ENCODE assay signal across 12 cellular contexts in genomic region chr20:45061244-45061643, GRCh38. TPM values are rescaled to one million over a fixed set of nuclear protein-coding genes. Genes with fewer than 3 reads are reported as not detected.
A peak's percentile ranks its signal among the peaks of the same experiment; 100 is the strongest.
DNase-seq lines count a peak whose midpoint lies in the region; ATAC-seq, FAIRE-seq and TF ChIP-seq lines count a peak whose summit lies in the region.
"Had no signal": no experiment of that assay in that cellular context is flagged by ENCODE, and none has a peak within 500 bp of the region (broad histone marks: within the 10 kb centered on the region; RNA-seq: fewer than 3 reads in every experiment).

No MANE protein-coding gene starts in this region.

- no peak overlapping the region for H2AFZ ChIP-seq in OCI-LY7 (ENCODE audit: low read length)
- no peak overlapping the region for H2AFZ ChIP-seq in endothelial cell of umbilical vein (ENCODE audit: low read depth, low read length)

- no peak overlapping the region for H3K27ac ChIP-seq in OCI-LY7 (ENCODE audit: low read depth, low read length, poor library complexity, severe bottlenecking)
- H3K27ac ChIP-seq in endothelial cell of umbilical vein (ENCODE audit: insufficient read depth, low read depth, low read length), result no peak overlapping the region
- no peak overlapping the region for H3K27ac ChIP-seq in psoas muscle
- no peak overlapping the region for H3K27ac ChIP-seq in endodermal cell (ENCODE audit: low read depth, low read length)
- H3K27ac ChIP-seq: lower lobe of right lung, upper lobe of left lung had no signal

- H3K79me2 ChIP-seq in OCI-LY7 (ENCODE audit: insufficient read depth, low read depth, low read length) (peaks cover 27% of the 10 kb centered on the region; the same call in 1 of the 2 replicates), endothelial cell of umbilical vein (ENCODE audit: control insufficient read depth, insufficient read depth, low read length) (peaks cover 3% of the 10 kb centered on the region)

- H3K4me3 ChIP-seq in OCI-LY7 (ENCODE audit: low read depth, low read length, poor library complexity, severe bottlenecking), result no peak overlapping the region
- no peak overlapping the region for H3K4me3 ChIP-seq in endothelial cell of umbilical vein (replicated peaks in 1 of 3; ENCODE audit: insufficient read depth in 1 of 3, low read depth in 1 of 3, low read length in 3 of 3)
- no peak overlapping the region for H3K4me3 ChIP-seq in psoas muscle
- no peak overlapping the region for H3K4me3 ChIP-seq in endodermal cell (ENCODE audit: low read length)
- H3K4me3 ChIP-seq: lower lobe of right lung, upper lobe of left lung had no signal

- peak; percentile 74 for DNase-seq in Daoy (ENCODE audit: low read depth)
- DNase-seq in OCI-LY7 (ENCODE audit: low spot score), result no peak
- DNase-seq in endothelial cell of umbilical vein (ENCODE audit: low read depth, low spot score), result peak; percentile 61
- no peak for DNase-seq in psoas muscle
- DNase-seq in endodermal cell, result no peak
- DNase-seq in NCI-H187 (lab: John Stamatoyannopoulos, UW), result no peak
- DNase-seq: activated CD4-positive, alpha-beta T cell treated with anti-CD3 and anti-CD28 coated beads, Interleukin-2, amount 50 U/mL, for 4 hours; effector CD4-positive, alpha-beta T cell; lower lobe of right lung; upper lobe of left lung had no signal

- H3K27ac Mint-ChIP-seq in endodermal cell, result no peak overlapping the region

- intact Hi-C loops in OCI-LY7 (cut with micrococcal nuclease; ENCODE audit: unreplicated experiment), result no loop called here
- intact Hi-C loops in endothelial cell of umbilical vein (cut with micrococcal nuclease), result no loop called here
- intact Hi-C loops in psoas muscle (cut with DNase I), result no loop called here

- peaks cover 84% of the 10 kb centered on the region for H3K36me3 ChIP-seq in OCI-LY7 (ENCODE audit: insufficient read depth, low read length)
- H3K36me3 ChIP-seq in endothelial cell of umbilical vein (ENCODE audit: control insufficient read depth in 2 of 2, extremely low read depth in 1 of 2, insufficient read depth in 2 of 2, low read length in 2 of 2), result peaks cover 0 to 2% of the 10 kb centered on the region in 2 experiments
- H3K36me3 ChIP-seq in psoas muscle (ENCODE audit: insufficient read depth in 1 of 2, low read depth in 1 of 2), result peaks cover 0 to 6% of the 10 kb centered on the region in 2 donors
- peaks cover 15% of the 10 kb centered on the region for H3K36me3 ChIP-seq in endodermal cell (ENCODE audit: control insufficient read depth, insufficient read depth, low read length)

- peak; percentile 70 for FAIRE-seq in endothelial cell of umbilical vein (lab: Jason Lieb, UNC)
- FAIRE-seq: GM12892 had no signal

- 67 to 75% (median 70%) methylated on average over 4 of the region's 4 CpGs for WGBS in psoas muscle, 3 donors
- 81 to 94% methylated on average over 3 to 4 of the region's 4 CpGs for WGBS in endodermal cell (ENCODE audit: insufficient coverage in 1 of 2, insufficient read length in 1 of 2), 2 experiments

- POLR2A ChIA-PET in OCI-LY7 (lab: Charles Lee), result interaction anchor here (1.5 kb wide), 1 partner anchor 11 kb away, joined by 6 read pairs; no protein-coding TSS in a partner anchor
- POLR2A ChIA-PET in endothelial cell of umbilical vein (lab: Charles Lee), result no interaction called here

- H3K9me3 Mint-ChIP-seq in endodermal cell, result peaks cover 12% of the 10 kb centered on the region

- dilution Hi-C loops in endothelial cell of umbilical vein (cut with MboI; ENCODE audit: extremely low pct_ligation_motif_present, low sequenced_read_pairs), result no loop called here

- peaks cover 3% of the 10 kb centered on the region for H3K9me1 ChIP-seq in endothelial cell of umbilical vein (replicated peaks; ENCODE audit: control insufficient read depth, extremely low read depth, insufficient read depth, low read length)

- H3K4me1 Mint-ChIP-seq in endodermal cell, result peaks cover 12% of the 10 kb centered on the region

- 0 out of 2 replicates have a peak, but pooled peaks cover 4% of the 10 kb centered on the region for H4K20me1 ChIP-seq in OCI-LY7 (ENCODE audit: insufficient read depth, low read length)
- H4K20me1 ChIP-seq in endothelial cell of umbilical vein (replicated peaks; ENCODE audit: control insufficient read depth, extremely low read depth, insufficient read depth, low read length), result no peaks in the 10 kb centered on the region

- no peak overlapping the region for H3K4me3 Mint-ChIP-seq in endodermal cell

- TSS peak; percentile 6 for BruUV-seq in OCI-LY7 (replicated peaks; lab: Mats Ljungman, UMichigan)
- no TSS peak for BruUV-seq in endothelial cell of umbilical vein (replicated peaks; lab: Mats Ljungman, UMichigan)

- no peaks in the 10 kb centered on the region for H3K9me2 ChIP-seq in OCI-LY7 (ENCODE audit: insufficient read depth, low read length)

- H3K36me3 Mint-ChIP-seq in endodermal cell (ENCODE audit: low read depth), result peaks cover 23% of the 10 kb centered on the region

- no peak for TF ChIP-seq CTCF in OCI-LY7 (conservative IDR thresholded peaks at IDR 0.05; ENCODE audit: low read length)
- TF ChIP-seq CTCF in endothelial cell of umbilical vein (IDR thresholded peaks at IDR 0.05; ENCODE audit: extremely low read depth in 1 of 2, insufficient read depth in 1 of 2, low read depth in 1 of 2, low read length in 2 of 2), result no peak
- TF ChIP-seq CTCF in psoas muscle (IDR thresholded peaks at IDR 0.05), result no peak
- no peak for TF ChIP-seq CTCF in endodermal cell (conservative IDR thresholded peaks at IDR 0.05)

- H3K27me3 Mint-ChIP-seq in endodermal cell (ENCODE audit: insufficient read depth), result no peaks in the 10 kb centered on the region

- H3K4me2 ChIP-seq in OCI-LY7 (ENCODE audit: low read length), result no peak overlapping the region
- H3K4me2 ChIP-seq in endothelial cell of umbilical vein (ENCODE audit: insufficient read depth, low read length), result no peak overlapping the region

- H3K9me3 ChIP-seq in OCI-LY7 (ENCODE audit: low read length), result no peaks in the 10 kb centered on the region
- no peaks in the 10 kb centered on the region for H3K9me3 ChIP-seq in endothelial cell of umbilical vein (replicated peaks; ENCODE audit: control insufficient read depth, insufficient read depth, low read length)
- H3K9me3 ChIP-seq in psoas muscle, result no peaks in the 10 kb centered on the region
- peaks cover 5% of the 10 kb centered on the region for H3K9me3 ChIP-seq in endodermal cell (ENCODE audit: control insufficient read depth, low read length)
- H3K9me3 ChIP-seq: lower lobe of right lung, upper lobe of left lung had no signal

- no peak for TF ChIP-seq POLR2A in endothelial cell of umbilical vein (IDR thresholded peaks at IDR 0.05; ENCODE audit: low read depth, low read length)

- H3K9ac ChIP-seq in endothelial cell of umbilical vein (replicated peaks; ENCODE audit: extremely low read depth, insufficient read depth, low read length) (no peak overlapping the region), endodermal cell (ENCODE audit: extremely low read depth, low read length, poor library complexity, severe bottlenecking) (no peak overlapping the region)

- no peaks in the 10 kb centered on the region for H3K27me3 ChIP-seq in endothelial cell of umbilical vein (ENCODE audit: control insufficient read depth in 2 of 2, insufficient read depth in 2 of 2, low read length in 2 of 2)
- H3K27me3 ChIP-seq in psoas muscle (ENCODE audit: insufficient read depth in 3 of 3, low read length in 2 of 3), result no peaks in the 10 kb centered on the region
- H3K27me3 ChIP-seq in endodermal cell (ENCODE audit: control insufficient read depth, insufficient read depth, low read length, poor library complexity, severe bottlenecking), result no peaks in the 10 kb centered on the region
- H3K27me3 ChIP-seq: upper lobe of left lung had no signal

- peaks cover 7% of the 10 kb centered on the region for H3K4me1 ChIP-seq in OCI-LY7 (ENCODE audit: insufficient read depth, low read length, poor library complexity, severe bottlenecking)
- H3K4me1 ChIP-seq in endothelial cell of umbilical vein (ENCODE audit: control insufficient read depth, extremely low read depth, insufficient read depth, low read length), result peaks cover 13% of the 10 kb centered on the region
- H3K4me1 ChIP-seq in psoas muscle, result no peaks in the 10 kb centered on the region
- H3K4me1 ChIP-seq in endodermal cell (ENCODE audit: control insufficient read depth, insufficient read depth, low read length), result no peaks in the 10 kb centered on the region
- H3K4me1 ChIP-seq: lower lobe of right lung had no signal

- CTCF ChIA-PET in OCI-LY7 (lab: Charles Lee; ENCODE audit: unreplicated experiment) (no interaction called here), endothelial cell of umbilical vein (lab: Charles Lee) (interaction anchor here (1.0 to 3.2 kb wide), 7 partner anchors 10 to 229 kb away, joined by 4 to 31 read pairs (median 7); no protein-coding TSS in a partner anchor)

- ATAC-seq in psoas muscle (peak in 3 of 4 donors; percentile 77 to 84 (median 78)), HG03342 (IDR thresholded peaks at IDR 0.05; ENCODE audit: unreplicated experiment) (no peak)
- ATAC-seq: lower lobe of right lung had no signal

RNA-seq across cellular contexts. Expression of gene KCNS1, which starts 39.7 kb away (rescaled TPM):
- not detected in 2 replicates for total RNA-seq in Daoy (2014; rRNA removed; shearing (Covaris generic))
- total RNA-seq in OCI-LY7 (2014; rRNA removed; shearing (Covaris generic)), result not detected in 2 replicates
- total RNA-seq in OCI-LY7 (2022), result not detected in 2 replicates
- total RNA-seq in endothelial cell of umbilical vein, result 0.23 and 0.29 TPM in 2 replicates
- polyA plus RNA-seq in endothelial cell of umbilical vein, result 0.14 and 0.29 TPM in 2 replicates
- 0.13 and 0.18 TPM in 2 replicates for polyA plus RNA-seq in endothelial cell of umbilical vein (2011; cell fraction: cytosol; rRNA removed)
- 0.06 and 0.08 TPM in 2 replicates for polyA plus RNA-seq in endothelial cell of umbilical vein (2011; cell fraction: nucleus; rRNA removed)
- polyA plus RNA-seq in endothelial cell of umbilical vein (2012), result 0.24 and 0.29 TPM in 2 replicates
- 0.49 and 0.63 TPM in 2 replicates for polyA minus RNA-seq in endothelial cell of umbilical vein
- polyA minus RNA-seq in endothelial cell of umbilical vein (2011; cell fraction: cytosol; rRNA and poly(A)+ RNA removed), result not detected
- 0.24 TPM in 1 of 2 replicates, not detected in the other for polyA minus RNA-seq in endothelial cell of umbilical vein (2011; cell fraction: nucleus; rRNA and poly(A)+ RNA removed)
- total RNA-seq in psoas muscle, result not detected
- polyA plus RNA-seq in psoas muscle, result under 1 TPM in 1 of 3 donors, not detected in 2; under 0.01 TPM
- 1 to 10 TPM in 1 of 2 donors, under 1 TPM in 1; 0.18 to 1.5 TPM for total RNA-seq in endodermal cell
- polyA plus RNA-seq in endodermal cell (2013, experiment 1 of 2), result 0.28 TPM
- 0.25 TPM for polyA plus RNA-seq in endodermal cell (2013, experiment 2 of 2)

RNA-seq across cellular contexts. Expression of gene WFDC5, which starts 53.7 kb away (rescaled TPM):
- not detected in 2 replicates for total RNA-seq in Daoy (2014; rRNA removed; shearing (Covaris generic))
- total RNA-seq in OCI-LY7 (2014; rRNA removed; shearing (Covaris generic)), result not detected in 2 replicates
- total RNA-seq in OCI-LY7 (2022) (not detected in 2 replicates), endothelial cell of umbilical vein (not detected in 2 replicates), psoas muscle (not detected), endodermal cell (not detected)
- polyA plus RNA-seq in endothelial cell of umbilical vein (not detected in 2 replicates), psoas muscle (not detected)
- polyA plus RNA-seq in endothelial cell of umbilical vein (2011; cell fraction: cytosol; rRNA removed), result not detected in 2 replicates
- polyA plus RNA-seq in endothelial cell of umbilical vein (2011; cell fraction: nucleus; rRNA removed), result not detected in 2 replicates
- polyA plus RNA-seq in endothelial cell of umbilical vein (2012), result not detected in 2 replicates
- not detected in 2 replicates for polyA minus RNA-seq in endothelial cell of umbilical vein
- polyA minus RNA-seq in endothelial cell of umbilical vein (2011; cell fraction: cytosol; rRNA and poly(A)+ RNA removed), result not detected
- not detected in 2 replicates for polyA minus RNA-seq in endothelial cell of umbilical vein (2011; cell fraction: nucleus; rRNA and poly(A)+ RNA removed)
- not detected for polyA plus RNA-seq in endodermal cell (2013, experiment 1 of 2)
- polyA plus RNA-seq in endodermal cell (2013, experiment 2 of 2), result not detected

Comparison
In these comparisons a context has a peak if more than half of its experiments do, and no peak if none do; other contexts are left out.
1. DNase-seq: peak in Daoy (single experiment) and endothelial cell of umbilical vein (single experiment); none in OCI-LY7 (single experiment), psoas muscle (0 of 2), endodermal cell (single experiment) and NCI-H187 (0 of 2).